Comparison of ENCODE assay signal across 12 cellular contexts in genomic region chr1:218376722-218377121, GRCh38. TPM values are rescaled to one million over a fixed set of nuclear protein-coding genes. Genes with fewer than 3 reads are reported as not detected.
DNase-seq lines count a peak whose midpoint lies in the region; ATAC-seq and TF ChIP-seq lines count a peak whose summit lies in the region.
"Had no signal": no experiment of that assay in that cellular context is flagged by ENCODE, and none has a peak within 500 bp of the region (broad histone marks: within the 10 kb centered on the region; RNA-seq: fewer than 3 reads in every experiment).

No MANE protein-coding gene starts in this region.

- H3K9me3 ChIP-seq in BLaER1 treated with 17β-estradiol and CSF1 and Interleukin-3, amounts not matched to agents 10 nM and 100 nM (replicated peaks in 1 of 11) = no peaks in the 10 kb centered on the region
- H3K9me3 ChIP-seq in fibroblast of lung (ENCODE audit: control insufficient read depth, insufficient read depth, low read depth, low read length) = no peaks in the 10 kb centered on the region
- no peaks in the 10 kb centered on the region for H3K9me3 ChIP-seq in tibial artery

- H3K79me2 ChIP-seq in fibroblast of lung (ENCODE audit: control insufficient read depth, insufficient read depth, low read length) = no peaks in the 10 kb centered on the region

- H3K4me1 ChIP-seq in BLaER1 treated with 17β-estradiol and CSF1 and Interleukin-3, amounts not matched to agents 10 nM and 100 nM = peaks cover 13 to 24% (median 17%) of the 10 kb centered on the region in 10 experiments
- peaks cover 27% of the 10 kb centered on the region for H3K4me1 ChIP-seq in fibroblast of lung (ENCODE audit: control insufficient read depth, extremely low read depth, insufficient read depth, low read length)
- H3K4me1 ChIP-seq in tibial artery = peaks cover 3 to 78% (median 37%) of the 10 kb centered on the region in 4 donors

- peak; percentile 10 for ATAC-seq in GM21423 (IDR thresholded peaks at IDR 0.05; ENCODE audit: unreplicated experiment)
- ATAC-seq in HG03378 (IDR thresholded peaks at IDR 0.05; ENCODE audit: unreplicated experiment) = peak; percentile 4

- intact Hi-C loops in tibial artery (cut with DNase I; ENCODE audit: low total_unique reads) = no loop called here

- no peak overlapping the region for H2AFZ ChIP-seq in fibroblast of lung (ENCODE audit: low read length)

- 0 out of 22 replicates have a peak overlapping the region, but pooled peaks of 1 of the 11 experiments have one; percentile 7 for H3K27ac ChIP-seq in BLaER1 treated with 17β-estradiol and CSF1 and Interleukin-3, amounts not matched to agents 10 nM and 100 nM
- peak overlapping the region; percentile 75 for H3K27ac ChIP-seq in fibroblast of lung (ENCODE audit: insufficient read depth, low read length)
- no peak overlapping the region for H3K27ac ChIP-seq in tibial artery
- H3K27ac ChIP-seq: foreskin keratinocyte had no signal

- H3K27me3 ChIP-seq in BLaER1 treated with 17β-estradiol and CSF1 and Interleukin-3, amounts not matched to agents 10 nM and 100 nM = peaks cover 0 to 98% (median 0%) of the 10 kb centered on the region in 11 experiments; a peak in 10 of 22 replicates
- H3K27me3 ChIP-seq in fibroblast of lung (ENCODE audit: control insufficient read depth, insufficient read depth, low read length) (no peaks in the 10 kb centered on the region), tibial artery (no peaks in the 10 kb centered on the region)
- H3K27me3 ChIP-seq: foreskin keratinocyte had no signal

- peak overlapping the region; percentile 34 to 70 (median 61) for H3K4me2 ChIP-seq in BLaER1 treated with 17β-estradiol and CSF1 and Interleukin-3, amounts not matched to agents 10 nM and 100 nM
- peak overlapping the region; percentile 59 for H3K4me2 ChIP-seq in fibroblast of lung (ENCODE audit: extremely low read depth, insufficient read depth, low read length)

- H4K20me1 ChIP-seq in BLaER1 treated with 17β-estradiol and CSF1 and Interleukin-3, amounts not matched to agents 10 nM and 100 nM = peaks cover 0 to 67% (median 0%) of the 10 kb centered on the region in 11 experiments; a peak in 7 of 22 replicates
- H4K20me1 ChIP-seq in fibroblast of lung (ENCODE audit: control insufficient read depth, extremely low read depth, insufficient read depth, low read length) = no peaks in the 10 kb centered on the region

- no peak overlapping the region for H3K4me3 ChIP-seq in BLaER1 treated with 17β-estradiol and CSF1 and Interleukin-3, amounts not matched to agents 10 nM and 100 nM
- H3K4me3 ChIP-seq in fibroblast of lung (replicated peaks in 1 of 4; ENCODE audit: control extremely low read depth in 1 of 4, insufficient read depth in 1 of 4, low read depth in 3 of 4, low read length in 4 of 4) (no peak overlapping the region), tibial artery (no peak overlapping the region)

- no peak for DNase-seq in fibroblast of lung (ENCODE audit: low read depth in 2 of 2)
- DNase-seq in NCI-H146 (lab: John Stamatoyannopoulos, UW) = no peak
- DNase-seq in tibial artery = no peak
- DNase-seq in DMS153 treated with DMSO at 0.1 percent for 48 hours (lab: John Stamatoyannopoulos, UW; ENCODE audit: unreplicated experiment) = no peak
- DNase-seq in MV-4-11 (lab: John Stamatoyannopoulos, UW) = no peak
- DNase-seq: SHP77 had no signal

- TF ChIP-seq CTCF in fibroblast of lung (conservative IDR thresholded peaks at IDR 0.05 in 1 of 2, IDR thresholded peaks at IDR 0.05 in 1 of 2; ENCODE audit: low read depth in 1 of 2, low read length in 2 of 2) (no peak), tibial artery (IDR thresholded peaks at IDR 0.05) (no peak)

- H3K36me3 ChIP-seq in BLaER1 treated with 17β-estradiol and CSF1 and Interleukin-3, amounts not matched to agents 10 nM and 100 nM = no peaks in the 10 kb centered on the region
- H3K36me3 ChIP-seq in fibroblast of lung (ENCODE audit: control insufficient read depth, insufficient read depth, low read length) (no peaks in the 10 kb centered on the region), tibial artery (no peaks in the 10 kb centered on the region)

- no peak overlapping the region for H3K9ac ChIP-seq in BLaER1 treated with 17β-estradiol and CSF1 and Interleukin-3, amounts not matched to agents 10 nM and 100 nM
- no peak overlapping the region for H3K9ac ChIP-seq in fibroblast of lung (ENCODE audit: insufficient read depth, low read length)

RNA-seq across cellular contexts. Expression of gene TGFB2, which starts 31.6 kb away (rescaled TPM):
- 13.6 and 13.9 TPM in 2 replicates for total RNA-seq in fibroblast of lung
- polyA plus RNA-seq in fibroblast of lung = 7.1 and 29.1 TPM in 2 replicates
- 6.0 and 24.9 TPM in 2 replicates for polyA plus RNA-seq in fibroblast of lung (2012)
- 3.0 and 5.5 TPM in 2 replicates for polyA minus RNA-seq in fibroblast of lung (ENCODE audit: low replicate concordance)
- total RNA-seq: activated CD8-positive, alpha-beta memory T cell treated with anti-CD3 and anti-CD28 coated beads for 36 hours; CD8-positive, alpha-beta T cell had no signal
